In the genomic region with DNA sequence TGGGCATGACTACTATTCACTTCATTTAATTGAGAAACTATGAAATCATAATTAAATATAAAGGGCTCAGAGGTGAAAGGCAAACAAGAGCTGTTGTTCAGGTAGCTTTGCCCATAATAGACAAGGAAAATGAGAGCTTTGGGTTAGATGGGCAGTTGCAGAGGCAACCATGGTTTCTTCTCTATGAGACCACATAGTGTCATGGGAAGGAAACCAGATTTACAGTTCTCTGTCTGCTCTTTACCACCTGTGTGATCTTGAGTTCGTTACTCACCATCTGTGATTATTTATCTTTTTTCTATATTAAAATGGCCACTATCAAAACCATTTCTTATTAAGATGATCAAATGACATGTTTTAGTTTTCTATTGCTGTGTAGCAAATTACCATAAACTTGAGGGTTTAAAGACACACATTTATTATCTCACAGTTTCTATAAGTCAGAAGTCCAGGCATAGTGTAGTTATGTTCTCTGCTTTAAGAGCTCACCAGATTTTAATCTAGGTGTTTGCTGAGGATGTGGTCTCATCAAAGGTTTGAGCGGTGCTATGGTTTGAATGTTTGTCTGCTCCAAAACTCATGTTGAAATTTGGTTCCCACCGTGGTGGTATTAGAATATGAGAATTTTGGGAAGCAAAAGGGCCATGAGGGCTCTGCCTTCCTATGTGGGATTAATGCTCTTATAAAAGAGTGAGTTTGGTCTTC, we compare ENCODE assay signal across 24 cellular contexts. TPM values are rescaled to one million over a fixed set of nuclear protein-coding genes. Genes with fewer than 3 reads are reported as not detected.
DNase-seq lines count a peak whose midpoint lies in the region; ATAC-seq and TF ChIP-seq lines count a peak whose summit lies in the region.
"Had no signal": no experiment of that assay in that cellular context is flagged by ENCODE, and none has a peak within 500 bp of the region (broad histone marks: within the 10 kb centered on the region; RNA-seq: fewer than 3 reads in every experiment).

No MANE protein-coding gene starts in this region.

- no peak for DNase-seq in activated T-cell treated with anti-CD3 and anti-CD28 coated beads, Interleukin-2, amount 50 U/mL, for 24 hours
- DNase-seq in activated T-cell treated with anti-CD3 and anti-CD28 coated beads for 4 hours = no peak
- DNase-seq in activated naive CD8-positive, alpha-beta T cell treated with anti-CD3 and anti-CD28 coated beads, Interleukin-2, amount 50 U/mL, for 24 hours = no peak
- DNase-seq in trophoblast cell = no peak
- DNase-seq in coronary artery (ENCODE audit: low spot score) = no peak
- no peak for DNase-seq in amygdala (lab: John Stamatoyannopoulos, UW)
- DNase-seq: adrenal gland; DMS153; GF-D8; H9; NCI-H1105 treated with DMSO at 0.1 percent for 48 hours; NCI-H69; small intestine; stimulated activated CD4-positive, alpha-beta T cell treated with anti-CD3 and anti-CD28 coated beads, Interleukin-4, amount 100 ng/mL, for 4 hours; SW 1271 had no signal

- H3K9ac ChIP-seq in trophoblast cell (ENCODE audit: low read length) = no peak overlapping the region
- H3K9ac ChIP-seq: BLaER1 treated with 17β-estradiol and CSF1 and Interleukin-3, amounts not matched to agents 10 nM and 100 nM had no signal

- H4K8ac ChIP-seq in trophoblast cell (ENCODE audit: low read depth, low read length) = no peak overlapping the region

- ATAC-seq in activated naive CD8-positive, alpha-beta T cell treated with anti-CD3 and anti-CD28 coated beads, Interleukin-2, amount 50 U/mL, for 24 hours = peak; percentile 42
- ATAC-seq in HG02970 (IDR thresholded peaks at IDR 0.05; ENCODE audit: low FRiP score, unreplicated experiment) = no peak
- ATAC-seq: gastroesophageal sphincter, Right ventricle myocardium inferior had no signal

- H3K79me2 ChIP-seq in trophoblast cell (ENCODE audit: control insufficient read depth, insufficient read depth, low read length, poor library complexity) = no peaks in the 10 kb centered on the region

- no peak overlapping the region for H2BK120ac ChIP-seq in trophoblast cell (ENCODE audit: insufficient read depth, low read length, poor library complexity)

- H3K4me3 Mint-ChIP-seq in activated T-cell treated with anti-CD3 and anti-CD28 coated beads, Interleukin-2, amount 50 U/mL, for 24 hours = peak overlapping the region; percentile 18
- H3K4me3 Mint-ChIP-seq in T-helper 1 cell treated with Interleukin-12 subunit alpha and Interleukin-12 subunit beta and Interleukin-4 antibody, amounts not matched to agents 30 μg/mL and 1 μg/mL, for 36 hours = no peak overlapping the region
- no peak overlapping the region for H3K4me3 Mint-ChIP-seq in activated naive CD8-positive, alpha-beta T cell treated with anti-CD3 and anti-CD28 coated beads, Interleukin-2, amount 50 U/mL, for 24 hours
- H3K4me3 Mint-ChIP-seq: H9, neural crest cell had no signal

- no peaks in the 10 kb centered on the region for H3K27me3 ChIP-seq in trophoblast cell (ENCODE audit: insufficient read depth, low read length)
- H3K27me3 ChIP-seq: adrenal gland; BLaER1 treated with 17β-estradiol and CSF1 and Interleukin-3, amounts not matched to agents 10 nM and 100 nM; gastroesophageal sphincter; suprapubic skin had no signal

- H4K91ac ChIP-seq in trophoblast cell (ENCODE audit: low read depth, low read length) = no peak overlapping the region

- H3K27ac Mint-ChIP-seq in activated T-cell treated with anti-CD3 and anti-CD28 coated beads, Interleukin-2, amount 50 U/mL, for 24 hours = peak overlapping the region; percentile 93
- peak overlapping the region; percentile 22 for H3K27ac Mint-ChIP-seq in T-helper 1 cell treated with Interleukin-12 subunit alpha and Interleukin-12 subunit beta and Interleukin-4 antibody, amounts not matched to agents 30 μg/mL and 1 μg/mL, for 36 hours
- H3K27ac Mint-ChIP-seq in activated naive CD8-positive, alpha-beta T cell treated with anti-CD3 and anti-CD28 coated beads, Interleukin-2, amount 50 U/mL, for 24 hours = peak overlapping the region; percentile 86
- H3K27ac Mint-ChIP-seq: H9 had no signal

- no peak overlapping the region for H3K18ac ChIP-seq in trophoblast cell (ENCODE audit: low read length)

- TF ChIP-seq CTCF in coronary artery (IDR thresholded peaks at IDR 0.05) = no peak

- no CpG with 5 or more reads among the region's 3 CpGs for WGBS in trophoblast cell (ENCODE audit: extremely low coverage, insufficient coverage, insufficient read length)

- no peaks in the 10 kb centered on the region for H3K36me3 ChIP-seq in trophoblast cell (ENCODE audit: control insufficient read depth in 1 of 2, insufficient read depth in 2 of 2, low read length in 2 of 2)
- H3K36me3 ChIP-seq: adrenal gland, gastroesophageal sphincter, suprapubic skin had no signal

- no peak overlapping the region for H2BK5ac ChIP-seq in trophoblast cell (ENCODE audit: low read depth, low read length, poor library complexity)

- no peak overlapping the region for H3K23ac ChIP-seq in trophoblast cell (ENCODE audit: low read length)

- H2BK12ac ChIP-seq in trophoblast cell (ENCODE audit: low read length) = no peak overlapping the region

- no peak overlapping the region for H3K14ac ChIP-seq in trophoblast cell (ENCODE audit: low read length)

- no peak overlapping the region for H4K12ac ChIP-seq in trophoblast cell (ENCODE audit: low read depth, low read length)

- H2AFZ ChIP-seq in trophoblast cell (ENCODE audit: insufficient read depth, low read length, poor library complexity) = no peak overlapping the region

- H3K79me1 ChIP-seq in trophoblast cell (ENCODE audit: low read length) = no peaks in the 10 kb centered on the region

- peaks cover 56% of the 10 kb centered on the region for H3K36me3 Mint-ChIP-seq in activated T-cell treated with anti-CD3 and anti-CD28 coated beads, Interleukin-2, amount 50 U/mL, for 24 hours (ENCODE audit: low read depth)
- peaks cover 44% of the 10 kb centered on the region for H3K36me3 Mint-ChIP-seq in T-helper 1 cell treated with Interleukin-12 subunit alpha and Interleukin-12 subunit beta and Interleukin-4 antibody, amounts not matched to agents 30 μg/mL and 1 μg/mL, for 36 hours (ENCODE audit: low read depth)
- peaks cover 34% of the 10 kb centered on the region for H3K36me3 Mint-ChIP-seq in activated naive CD8-positive, alpha-beta T cell treated with anti-CD3 and anti-CD28 coated beads, Interleukin-2, amount 50 U/mL, for 24 hours (ENCODE audit: low read depth)

- H3K27ac ChIP-seq in trophoblast cell (ENCODE audit: low read depth, low read length) (no peak overlapping the region), coronary artery (no peak overlapping the region)
- H3K27ac ChIP-seq: adrenal gland; BLaER1 treated with 17β-estradiol and CSF1 and Interleukin-3, amounts not matched to agents 10 nM and 100 nM; gastroesophageal sphincter; suprapubic skin; VCaP had no signal

- no peak overlapping the region for H3K4me3 ChIP-seq in trophoblast cell (ENCODE audit: low read depth, low read length)
- H3K4me3 ChIP-seq in coronary artery = no peak overlapping the region
- H3K4me3 ChIP-seq: adrenal gland; BLaER1 treated with 17β-estradiol and CSF1 and Interleukin-3, amounts not matched to agents 10 nM and 100 nM; gastroesophageal sphincter; suprapubic skin had no signal

- no peak overlapping the region for H3K4ac ChIP-seq in trophoblast cell (ENCODE audit: low read depth, low read length)

- H3K4me2 ChIP-seq in trophoblast cell (ENCODE audit: low read length) = peak overlapping the region; percentile 19

- H3K4me1 ChIP-seq in trophoblast cell (ENCODE audit: control insufficient read depth in 1 of 2, insufficient read depth in 2 of 2, low read length in 2 of 2) = no peaks in the 10 kb centered on the region
- H3K4me1 ChIP-seq: adrenal gland, gastroesophageal sphincter, suprapubic skin had no signal

- H2AK5ac ChIP-seq in trophoblast cell (ENCODE audit: low read length) = no peak overlapping the region

- no peaks in the 10 kb centered on the region for H3K27me3 Mint-ChIP-seq in activated T-cell treated with anti-CD3 and anti-CD28 coated beads, Interleukin-2, amount 50 U/mL, for 24 hours
- H3K27me3 Mint-ChIP-seq in T-helper 1 cell treated with Interleukin-12 subunit alpha and Interleukin-12 subunit beta and Interleukin-4 antibody, amounts not matched to agents 30 μg/mL and 1 μg/mL, for 36 hours (ENCODE audit: low read depth) = no peaks in the 10 kb centered on the region
- H3K27me3 Mint-ChIP-seq in activated naive CD8-positive, alpha-beta T cell treated with anti-CD3 and anti-CD28 coated beads, Interleukin-2, amount 50 U/mL, for 24 hours = no peaks in the 10 kb centered on the region

- H3K9me3 Mint-ChIP-seq in activated T-cell treated with anti-CD3 and anti-CD28 coated beads, Interleukin-2, amount 50 U/mL, for 24 hours = peaks cover 2% of the 10 kb centered on the region
- no peaks in the 10 kb centered on the region for H3K9me3 Mint-ChIP-seq in T-helper 1 cell treated with Interleukin-12 subunit alpha and Interleukin-12 subunit beta and Interleukin-4 antibody, amounts not matched to agents 30 μg/mL and 1 μg/mL, for 36 hours
- no peaks in the 10 kb centered on the region for H3K9me3 Mint-ChIP-seq in activated naive CD8-positive, alpha-beta T cell treated with anti-CD3 and anti-CD28 coated beads, Interleukin-2, amount 50 U/mL, for 24 hours
- H3K9me3 Mint-ChIP-seq: H9, neural crest cell had no signal

- H3K4me1 Mint-ChIP-seq in activated T-cell treated with anti-CD3 and anti-CD28 coated beads, Interleukin-2, amount 50 U/mL, for 24 hours (ENCODE audit: low read depth) = peaks cover 86% of the 10 kb centered on the region
- peaks cover 48% of the 10 kb centered on the region for H3K4me1 Mint-ChIP-seq in T-helper 1 cell treated with Interleukin-12 subunit alpha and Interleukin-12 subunit beta and Interleukin-4 antibody, amounts not matched to agents 30 μg/mL and 1 μg/mL, for 36 hours (ENCODE audit: low read depth)
- H3K4me1 Mint-ChIP-seq in activated naive CD8-positive, alpha-beta T cell treated with anti-CD3 and anti-CD28 coated beads, Interleukin-2, amount 50 U/mL, for 24 hours = peaks cover 80% of the 10 kb centered on the region
- H3K4me1 Mint-ChIP-seq: H9 had no signal

- no peaks in the 10 kb centered on the region for H3K9me3 ChIP-seq in trophoblast cell (ENCODE audit: insufficient read depth, low read depth, low read length)
- H3K9me3 ChIP-seq: adrenal gland, suprapubic skin had no signal

RNA-seq across cellular contexts. Expression of a gene that starts 38.3 kb away (rescaled TPM):
- 0.10 and 0.16 TPM in 2 replicates for polyA plus RNA-seq in trophoblast cell (2013)

RNA-seq across cellular contexts. Expression of a gene that starts 49.3 kb away (rescaled TPM):
- polyA plus RNA-seq in trophoblast cell (2013) = not detected in 2 replicates
- polyA plus RNA-seq: adrenal gland, esophagus, small intestine had no signal

RNA-seq across cellular contexts. Expression of a gene that starts 50.3 kb away (rescaled TPM):
- polyA plus RNA-seq in trophoblast cell (2013) = 49.7 and 53.2 TPM in 2 replicates

Comparison
In these comparisons a context has a peak if more than half of its experiments do, and no peak if none do; other contexts are left out.
1. H3K27ac Mint-ChIP-seq: peak in every context shown above with its lines; median percentile 93 in activated T-cell treated with anti-CD3 and anti-CD28 coated beads, Interleukin-2, amount 50 U/mL, for 24 hours; 86 in activated naive CD8-positive, alpha-beta T cell treated with anti-CD3 and anti-CD28 coated beads, Interleukin-2, amount 50 U/mL, for 24 hours; 22 in T-helper 1 cell treated with Interleukin-12 subunit alpha and Interleukin-12 subunit beta and Interleukin-4 antibody, amounts not matched to agents 30 μg/mL and 1 μg/mL, for 36 hours.